ENCODE assay signal across 27 cellular contexts in genomic region chr1:53190210-53190611, GRCh38. TPM values are rescaled to one million over a fixed set of nuclear protein-coding genes. Genes with fewer than 3 reads are reported as not detected.
"Had no signal": no experiment of that assay in that cellular context is flagged by ENCODE, and none has a peak within 500 bp of the region (broad histone marks: within the 10 kb centered on the region; RNA-seq: fewer than 3 reads in every experiment).

No MANE protein-coding gene starts in this region.

- H3K27ac Mint-ChIP-seq: activated B cell treated with CpG ODN at 0.5 μM for 24 hours; activated CD4-positive, alpha-beta memory T cell treated with anti-CD3 and anti-CD28 coated beads, Interleukin-2, amount 10 ng/mL, durations not matched to agents 7 days and 5 days; activated CD8-positive, alpha-beta memory T cell treated with anti-CD3 and anti-CD28 coated beads, Interleukin-2, amount 10 ng/mL, durations not matched to agents 7 days and 5 days; activated naive CD8-positive, alpha-beta T cell treated with anti-CD3 and anti-CD28 coated beads for 36 hours had no signal

- H3K36me3 Mint-ChIP-seq: activated CD8-positive, alpha-beta memory T cell treated with anti-CD3 and anti-CD28 coated beads, Interleukin-2, amount 10 ng/mL, durations not matched to agents 7 days and 5 days; activated naive CD8-positive, alpha-beta T cell treated with anti-CD3 and anti-CD28 coated beads for 36 hours; naive thymus-derived CD4-positive, alpha-beta T cell had no signal

- H3K9me3 Mint-ChIP-seq: activated CD4-positive, alpha-beta memory T cell treated with anti-CD3 and anti-CD28 coated beads, Interleukin-2, amount 10 ng/mL, durations not matched to agents 7 days and 5 days; activated naive CD8-positive, alpha-beta T cell treated with anti-CD3 and anti-CD28 coated beads for 36 hours; stimulated activated naive CD8-positive, alpha-beta T cell treated with anti-CD3 and anti-CD28 coated beads, Interleukin-15, amount 100 ng/mL, for 72 hours had no signal

- ATAC-seq: activated CD8-positive, alpha-beta memory T cell treated with anti-CD3 and anti-CD28 coated beads, Interleukin-2, amount 10 ng/mL, durations not matched to agents 7 days and 5 days; gastrocnemius medialis; heart left ventricle; naive thymus-derived CD4-positive, alpha-beta T cell; stimulated activated naive CD8-positive, alpha-beta T cell treated with anti-CD3 and anti-CD28 coated beads, Interleukin-15, amount 100 ng/mL, for 72 hours had no signal

- FAIRE-seq: small intestine, TTC549 had no signal

- H3K4me1 ChIP-seq: uterus had no signal

- H3K4me3 Mint-ChIP-seq: activated B cell treated with CpG ODN at 0.5 μM for 24 hours; activated CD4-positive, alpha-beta memory T cell treated with anti-CD3 and anti-CD28 coated beads, Interleukin-2, amount 10 ng/mL, durations not matched to agents 7 days and 5 days; activated CD8-positive, alpha-beta memory T cell treated with anti-CD3 and anti-CD28 coated beads, Interleukin-2, amount 10 ng/mL, durations not matched to agents 7 days and 5 days; activated naive CD8-positive, alpha-beta T cell treated with anti-CD3 and anti-CD28 coated beads for 36 hours; naive thymus-derived CD4-positive, alpha-beta T cell; stimulated activated naive CD8-positive, alpha-beta T cell treated with anti-CD3 and anti-CD28 coated beads, Interleukin-15, amount 100 ng/mL, for 72 hours had no signal

- H3K27me3 ChIP-seq: gastrocnemius medialis, heart left ventricle, suprapubic skin, transverse colon, uterus had no signal

- H3K27me3 Mint-ChIP-seq: activated naive CD8-positive, alpha-beta T cell treated with anti-CD3 and anti-CD28 coated beads for 36 hours; stimulated activated naive CD8-positive, alpha-beta T cell treated with anti-CD3 and anti-CD28 coated beads, Interleukin-15, amount 100 ng/mL, for 72 hours had no signal

- DNase-seq: activated B cell treated with CpG ODN at 0.5 μM for 24 hours; activated CD4-positive, alpha-beta memory T cell treated with anti-CD3 and anti-CD28 coated beads, Interleukin-2, amount 10 ng/mL, durations not matched to agents 7 days and 5 days; activated CD4-positive, alpha-beta T cell treated with anti-CD3 and anti-CD28 coated beads for 48 hours; activated CD8-positive, alpha-beta memory T cell treated with anti-CD3 and anti-CD28 coated beads, Interleukin-2, amount 10 ng/mL, durations not matched to agents 7 days and 5 days; activated naive CD4-positive, alpha-beta T cell; activated naive CD8-positive, alpha-beta T cell treated with anti-CD3 and anti-CD28 coated beads for 36 hours; amniotic stem cell; central memory CD4-positive, alpha-beta T cell; cortex of kidney; gastrocnemius medialis; heart left ventricle; kidney glomerular epithelial cell; mesenchymal stem cell; naive thymus-derived CD4-positive, alpha-beta T cell; posterior cingulate gyrus; small intestine; stimulated activated CD4-positive, alpha-beta T cell treated with anti-CD3 and anti-CD28 coated beads, Interleukin-15, amount 100 ng/mL, for 24 hours; stimulated activated CD4-positive, alpha-beta T cell treated with anti-CD3 and anti-CD28 coated beads, Interleukin-2, amount 100 ng/mL, for 48 hours; stimulated activated naive CD8-positive, alpha-beta T cell treated with anti-CD3 and anti-CD28 coated beads, Interleukin-15, amount 100 ng/mL, for 72 hours; SW 1271; transverse colon; uterus had no signal

- H3K4me1 Mint-ChIP-seq: activated B cell treated with CpG ODN at 0.5 μM for 24 hours; activated CD4-positive, alpha-beta memory T cell treated with anti-CD3 and anti-CD28 coated beads, Interleukin-2, amount 10 ng/mL, durations not matched to agents 7 days and 5 days; activated CD8-positive, alpha-beta memory T cell treated with anti-CD3 and anti-CD28 coated beads, Interleukin-2, amount 10 ng/mL, durations not matched to agents 7 days and 5 days; activated naive CD8-positive, alpha-beta T cell treated with anti-CD3 and anti-CD28 coated beads for 36 hours; naive thymus-derived CD4-positive, alpha-beta T cell; stimulated activated naive CD8-positive, alpha-beta T cell treated with anti-CD3 and anti-CD28 coated beads, Interleukin-15, amount 100 ng/mL, for 72 hours had no signal

- H3K4me3 ChIP-seq: gastrocnemius medialis, heart left ventricle, suprapubic skin, transverse colon, uterus had no signal

- H3K27ac ChIP-seq: gastrocnemius medialis, heart left ventricle, suprapubic skin, transverse colon, uterus had no signal

- H3K9me3 ChIP-seq: gastrocnemius medialis, suprapubic skin, transverse colon, uterus had no signal

- H3K36me3 ChIP-seq: gastrocnemius medialis, heart left ventricle, suprapubic skin, transverse colon, uterus had no signal

RNA-seq across cellular contexts. Expression of gene SLC1A7, which starts 47.8 kb away (rescaled TPM):
- total RNA-seq: activated B cell treated with CpG ODN at 0.5 μM for 24 hours; activated CD4-positive, alpha-beta memory T cell treated with anti-CD3 and anti-CD28 coated beads, Interleukin-2, amount 10 ng/mL, durations not matched to agents 7 days and 5 days; activated CD8-positive, alpha-beta memory T cell treated with anti-CD3 and anti-CD28 coated beads, Interleukin-2, amount 10 ng/mL, durations not matched to agents 7 days and 5 days; activated naive CD8-positive, alpha-beta T cell treated with anti-CD3 and anti-CD28 coated beads for 36 hours; lower leg skin; renal cortical epithelial cell; suprapubic skin; T-helper 2 cell treated with Interferon-gamma antibody and Interleukin-4, amounts not matched to agents 100 ng/mL and 5 ng/mL, for 36 hours had no signal
- polyA plus RNA-seq: naive thymus-derived CD4-positive, alpha-beta T cell had no signal
